8 cellular contexts compared by ENCODE assay signal in genomic region chr3:122415104-122415744, GRCh38. TPM values are rescaled to one million over a fixed set of nuclear protein-coding genes. Genes with fewer than 3 reads are reported as not detected.
A peak's percentile ranks its signal among the peaks of the same experiment; 100 is the strongest.
DNase-seq lines count a peak whose midpoint lies in the region; ATAC-seq, FAIRE-seq and TF ChIP-seq lines count a peak whose summit lies in the region.

No MANE protein-coding gene starts in this region.

- peak overlapping the region; percentile 99 to 100 (median 100) for H3K27ac Mint-ChIP-seq in brain

- TF ChIP-seq CTCF in Peyer's patch (IDR thresholded peaks at IDR 0.05) (no peak), brain (conservative IDR thresholded peaks at IDR 0.05) (no peak)

- H3K27me3 Mint-ChIP-seq in brain = peaks cover 12% of the 10 kb centered on the region

- H3K9me3 Mint-ChIP-seq in brain = peaks cover 0 to 4% (median 0%) of the 10 kb centered on the region in 5 experiments

- no peaks in the 10 kb centered on the region for H3K27me3 ChIP-seq in Peyer's patch

- H3K4me3 ChIP-seq in Peyer's patch = peak overlapping the region; percentile 46 to 84 (median 68)

- peak; percentile 59 for ATAC-seq in GM18499 (IDR thresholded peaks at IDR 0.05; ENCODE audit: insufficient read depth, unreplicated experiment)
- peak; percentile 52 for ATAC-seq in HG02678 (IDR thresholded peaks at IDR 0.05; ENCODE audit: unreplicated experiment)

- H3K27ac ChIP-seq in Peyer's patch = peak overlapping the region; percentile 77 to 92 (median 88)

- H3K4me1 Mint-ChIP-seq in brain = peaks cover 67% of the 10 kb centered on the region

- peaks cover 6% of the 10 kb centered on the region for H3K36me3 Mint-ChIP-seq in brain

- H3K4me1 ChIP-seq in Peyer's patch = peaks cover 0 to 26% (median 8%) of the 10 kb centered on the region in 4 donors

- FAIRE-seq in islet of Langerhans (lab: Jason Lieb, UNC) = peak; percentile 49

- peak overlapping the region; percentile 97 to 100 (median 99) for H3K4me3 Mint-ChIP-seq in brain

- peak in 2 of 3 donors; percentile 55 to 65 for DNase-seq in Peyer's patch
- peak; percentile 9 for DNase-seq in stimulated activated CD4-positive, alpha-beta T cell treated with anti-CD3 and anti-CD28 coated beads, Interleukin-2, amount 100 ng/mL, for 4 hours (ENCODE audit: low read depth)
- no peak for DNase-seq in NCI-H774 (lab: John Stamatoyannopoulos, UW)
- DNase-seq in ureter (ENCODE audit: low spot score) = no peak

- peaks cover 0 to 14% (median 0%) of the 10 kb centered on the region in 3 donors for H3K36me3 ChIP-seq in Peyer's patch

- TF ChIP-seq POLR2A in Peyer's patch (IDR thresholded peaks at IDR 0.05) = no peak

- no peaks in the 10 kb centered on the region for H3K9me3 ChIP-seq in Peyer's patch

RNA-seq across cellular contexts. Expression of gene WDR5B, which starts 0.6 kb away (rescaled TPM):
- total RNA-seq in Peyer's patch (1 to 10 TPM; 2.7 to 8.3 (median 4.1) TPM), ureter (7.2 TPM)
- polyA plus RNA-seq in brain (ENCODE audit: insufficient read depth, low read depth, low replicate concordance) = 3.2 TPM

RNA-seq across cellular contexts. Expression of gene FAM162A, which starts 31.2 kb away (rescaled TPM):
- total RNA-seq in Peyer's patch = 10 to 100 TPM in 3 of 4 donors, 1 to 10 TPM in 1; 9.9 to 24.2 (median 17.8) TPM
- polyA plus RNA-seq in brain (ENCODE audit: insufficient read depth, low read depth, low replicate concordance) = 45.6 TPM
- 65.5 TPM for total RNA-seq in ureter

RNA-seq across cellular contexts. Expression of gene MIX23, which starts 32.2 kb away (rescaled TPM):
- 10 to 100 TPM in 3 of 4 donors, 1 to 10 TPM in 1; 9.9 to 32.8 (median 23.3) TPM for total RNA-seq in Peyer's patch
- polyA plus RNA-seq in brain (ENCODE audit: insufficient read depth, low read depth, low replicate concordance) = 15.0 TPM
- 54.4 TPM for total RNA-seq in ureter

Comparison
In these comparisons a context has a peak if more than half of its experiments do, and no peak if none do; other contexts are left out.
1. DNase-seq: peak in Peyer's patch (2 of 3) and stimulated activated CD4-positive, alpha-beta T cell treated with anti-CD3 and anti-CD28 coated beads, Interleukin-2, amount 100 ng/mL, for 4 hours (single experiment); none in NCI-H774 (single experiment) and ureter (single experiment).